ENCODE assay signal across 1 cellular context in the genomic region with DNA sequence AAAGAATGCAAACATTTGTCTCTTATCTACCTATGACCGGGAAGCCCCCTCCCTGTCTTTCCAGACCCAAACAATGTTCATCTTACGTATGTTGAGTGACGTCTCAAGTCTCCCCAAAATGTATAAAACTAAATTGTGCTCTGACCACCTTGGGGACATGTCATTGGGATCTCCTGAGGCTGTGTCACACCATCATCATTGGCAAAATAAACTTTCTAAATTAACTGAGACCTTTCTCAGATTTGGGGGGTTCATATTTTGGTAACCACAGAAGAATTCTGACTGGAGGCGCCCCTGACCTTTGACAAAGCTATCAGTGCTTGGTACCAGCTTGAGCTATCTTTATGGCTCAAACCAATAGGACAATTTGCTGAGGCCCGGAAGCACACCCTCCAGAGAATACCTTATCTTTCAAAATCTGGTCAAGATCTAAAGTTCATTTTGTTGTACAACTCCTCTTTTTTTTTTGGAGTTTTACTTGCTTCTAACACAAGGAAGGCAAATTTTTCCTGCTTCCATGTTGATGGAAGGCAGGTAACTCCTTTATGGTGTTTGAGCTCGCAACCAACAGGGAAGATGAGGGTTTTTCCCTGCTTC.
TF ChIP-seq lines count a peak whose summit lies in the region.

No MANE protein-coding gene starts in this region.

TF ChIP-seq in HepG2, 621 proteins besides CTCF, POLR2A, EP300 and RAD21 (continued from another document):
- TF ChIP-seq, protein P1, sequence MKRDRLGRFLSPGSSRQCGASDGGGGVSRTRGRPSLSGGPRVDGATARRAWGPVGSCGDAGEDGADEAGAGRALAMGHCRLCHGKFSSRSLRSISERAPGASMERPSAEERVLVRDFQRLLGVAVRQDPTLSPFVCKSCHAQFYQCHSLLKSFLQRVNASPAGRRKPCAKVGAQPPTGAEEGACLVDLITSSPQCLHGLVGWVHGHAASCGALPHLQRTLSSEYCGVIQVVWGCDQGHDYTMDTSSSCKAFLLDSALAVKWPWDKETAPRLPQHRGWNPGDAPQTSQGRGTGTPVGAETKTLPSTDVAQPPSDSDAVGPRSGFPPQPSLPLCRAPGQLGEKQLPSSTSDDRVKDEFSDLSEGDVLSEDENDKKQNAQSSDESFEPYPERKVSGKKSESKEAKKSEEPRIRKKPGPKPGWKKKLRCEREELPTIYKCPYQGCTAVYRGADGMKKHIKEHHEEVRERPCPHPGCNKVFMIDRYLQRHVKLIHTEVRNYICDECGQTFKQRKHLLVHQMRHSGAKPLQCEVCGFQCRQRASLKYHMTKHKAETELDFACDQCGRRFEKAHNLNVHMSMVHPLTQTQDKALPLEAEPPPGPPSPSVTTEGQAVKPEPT (CRISPR knock-in tag; IDR thresholded peaks at IDR 0.05; ENCODE audit: low read depth), result peak; percentile 85
- TF ChIP-seq ZBTB42 (CRISPR knock-in tag; IDR thresholded peaks at IDR 0.05), result no peak
- no peak for TF ChIP-seq ZNF3 (CRISPR knock-in tag; IDR thresholded peaks at IDR 0.05)
- no peak for TF ChIP-seq DBP (CRISPR knock-in tag; IDR thresholded peaks at IDR 0.05; ENCODE audit: not compliant biosample characterization)
- TF ChIP-seq NCOR1 (IDR thresholded peaks at IDR 0.05; ENCODE audit: borderline replicate concordance, low read length), result peak; percentile 66; the same call in 1 of the 2 replicates
- peak; percentile 53; the same call in 1 of the 2 replicates for TF ChIP-seq HNF4G (IDR thresholded peaks at IDR 0.05; ENCODE audit: borderline replicate concordance, low read depth, low read length)
- TF ChIP-seq HNF4G (CRISPR knock-in tag; IDR thresholded peaks at IDR 0.05; ENCODE audit: borderline replicate concordance, low read depth), result no peak
- TF ChIP-seq, protein P2, sequence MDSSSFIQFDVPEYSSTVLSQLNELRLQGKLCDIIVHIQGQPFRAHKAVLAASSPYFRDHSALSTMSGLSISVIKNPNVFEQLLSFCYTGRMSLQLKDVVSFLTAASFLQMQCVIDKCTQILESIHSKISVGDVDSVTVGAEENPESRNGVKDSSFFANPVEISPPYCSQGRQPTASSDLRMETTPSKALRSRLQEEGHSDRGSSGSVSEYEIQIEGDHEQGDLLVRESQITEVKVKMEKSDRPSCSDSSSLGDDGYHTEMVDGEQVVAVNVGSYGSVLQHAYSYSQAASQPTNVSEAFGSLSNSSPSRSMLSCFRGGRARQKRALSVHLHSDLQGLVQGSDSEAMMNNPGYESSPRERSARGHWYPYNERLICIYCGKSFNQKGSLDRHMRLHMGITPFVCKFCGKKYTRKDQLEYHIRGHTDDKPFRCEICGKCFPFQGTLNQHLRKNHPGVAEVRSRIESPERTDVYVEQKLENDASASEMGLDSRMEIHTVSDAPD (CRISPR knock-in tag; IDR thresholded peaks at IDR 0.05), result peak; percentile 59; the same call in 1 of the 2 replicates
- peak; percentile 79 for TF ChIP-seq ZNF142 (CRISPR knock-in tag; IDR thresholded peaks at IDR 0.05)
- peak; percentile 53; the same call in 1 of the 2 replicates for TF ChIP-seq PPARG (CRISPR knock-in tag; conservative IDR thresholded peaks at IDR 0.05)
- no peak for TF ChIP-seq ZNF841 (CRISPR knock-in tag; IDR thresholded peaks at IDR 0.05; ENCODE audit: borderline replicate concordance)
- TF ChIP-seq HNF4A (CRISPR knock-in tag; IDR thresholded peaks at IDR 0.05), result peak; percentile 76
- peak; percentile 34; the same call in 1 of the 2 replicates for TF ChIP-seq NR2F2 (IDR thresholded peaks at IDR 0.05; ENCODE audit: borderline replicate concordance, low read depth)
- TF ChIP-seq HNF1A (IDR thresholded peaks at IDR 0.05; ENCODE audit: low read depth), result no peak
- 0 out of 2 replicates have a peak, but pooled peaks have one; percentile 13 for TF ChIP-seq HNF1A (CRISPR knock-in tag; IDR thresholded peaks at IDR 0.05; ENCODE audit: borderline replicate concordance)
- TF ChIP-seq PREB (CRISPR knock-in tag; IDR thresholded peaks at IDR 0.05), result no peak
- TF ChIP-seq ELF4 (CRISPR knock-in tag; IDR thresholded peaks at IDR 0.05; ENCODE audit: borderline replicate concordance), result peak; percentile 14; the same call in 1 of the 2 replicates
- TF ChIP-seq ZMYM3 (CRISPR knock-in tag; IDR thresholded peaks at IDR 0.05), result 0 out of 2 replicates have a peak, but pooled peaks have one; percentile 13
- peak; percentile 52; the same call in 1 of the 2 replicates for TF ChIP-seq CREB1 (IDR thresholded peaks at IDR 0.05)
- TF ChIP-seq CREB1 (CRISPR knock-in tag; IDR thresholded peaks at IDR 0.05), result no peak
- 0 out of 2 replicates have a peak, but pooled peaks have one; percentile 29 for TF ChIP-seq PHF21A (CRISPR knock-in tag; IDR thresholded peaks at IDR 0.05)
- TF ChIP-seq SCMH1 (CRISPR knock-in tag; IDR thresholded peaks at IDR 0.05; ENCODE audit: borderline replicate concordance), result no peak
- 0 out of 2 replicates have a peak, but pooled peaks have one; percentile 33 for TF ChIP-seq HDAC1 (CRISPR knock-in tag; IDR thresholded peaks at IDR 0.05)
